ENCODE assay signal across 18 cellular contexts in the genomic region with DNA sequence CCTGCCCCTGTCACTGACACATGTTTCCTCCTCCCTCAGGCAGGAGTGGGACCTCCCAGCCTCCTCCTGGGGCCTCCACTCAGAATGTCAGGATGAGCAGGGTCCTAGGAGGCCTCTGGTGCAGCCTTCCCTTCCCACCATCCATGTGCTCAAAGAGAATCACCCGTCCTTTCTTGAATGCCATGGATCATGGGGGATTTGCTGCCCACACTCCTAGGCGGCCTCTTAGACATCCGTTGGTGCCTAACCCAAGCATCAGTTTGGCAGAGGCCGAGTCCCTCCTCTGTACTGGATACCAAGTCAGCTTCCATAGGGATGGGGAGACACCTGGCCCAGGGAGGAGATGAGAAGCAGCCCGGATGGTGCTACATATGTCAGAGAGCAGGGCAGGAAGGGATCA. TPM values are rescaled to one million over a fixed set of nuclear protein-coding genes. Genes with fewer than 3 reads are reported as not detected.
"Had no signal": no experiment of that assay in that cellular context is flagged by ENCODE, and none has a peak within 500 bp of the region (broad histone marks: within the 10 kb centered on the region; RNA-seq: fewer than 3 reads in every experiment).

No MANE protein-coding gene starts in this region.

- H3K4me3 Mint-ChIP-seq: activated T-cell treated with anti-CD3 and anti-CD28 coated beads, Interleukin-2, amount 50 U/mL, for 72 hours; naive B cell had no signal

- H3K4me3 ChIP-seq: coronary artery, esophagus muscularis mucosa, heart right ventricle, mucosa of descending colon, tibial artery had no signal

- DNase-seq: activated gamma-delta T cell; activated T-cell treated with anti-CD3 and anti-CD28 coated beads, Interleukin-2, amount 50 U/mL, for 72 hours; aorta; brain microvascular endothelial cell; heart right ventricle; left ventricle myocardium superior; mucosa of descending colon; naive B cell; nucleus accumbens; stimulated activated CD4-positive, alpha-beta T cell treated with anti-CD3 and anti-CD28 coated beads, Interleukin-1b, Interleukin-23, amount 100 ng/mL, for 48 hours; stimulated activated CD8-positive, alpha-beta memory T cell treated with anti-CD3 and anti-CD28 coated beads, Interleukin-4, amount 100 ng/mL, for 48 hours; substantia nigra; T-helper 9 cell; tibial artery had no signal

- H3K9me3 ChIP-seq: esophagus muscularis mucosa, heart right ventricle, mucosa of descending colon, tibial artery had no signal

- H3K9me3 Mint-ChIP-seq: activated T-cell treated with anti-CD3 and anti-CD28 coated beads, Interleukin-2, amount 50 U/mL, for 72 hours had no signal

- H3K27ac Mint-ChIP-seq: activated T-cell treated with anti-CD3 and anti-CD28 coated beads, Interleukin-2, amount 50 U/mL, for 72 hours; naive B cell had no signal

- H3K27me3 ChIP-seq: brain microvascular endothelial cell, heart right ventricle had no signal

- H3K27ac ChIP-seq: brain microvascular endothelial cell, coronary artery, esophagus muscularis mucosa, heart right ventricle, tibial artery had no signal

- H3K4me1 ChIP-seq: tibial artery had no signal

- H3K36me3 ChIP-seq: brain microvascular endothelial cell, tibial artery had no signal

- ATAC-seq: activated T-cell treated with anti-CD3 and anti-CD28 coated beads, Interleukin-2, amount 50 U/mL, for 72 hours; heart right ventricle; left ventricle myocardium superior; mucosa of descending colon had no signal

RNA-seq across cellular contexts. Expression of a gene that starts 26.5 kb away (rescaled TPM):
- total RNA-seq: endothelial cell of umbilical vein, left ventricle myocardium superior, urinary bladder had no signal
- polyA plus RNA-seq: aorta had no signal
